Comparison of ENCODE assay signal across 8 cellular contexts in genomic region chr1:158248122-158248521, GRCh38. TPM values are rescaled to one million over a fixed set of nuclear protein-coding genes. Genes with fewer than 3 reads are reported as not detected.
A peak's percentile ranks its signal among the peaks of the same experiment; 100 is the strongest.
DNase-seq lines count a peak whose midpoint lies in the region; ATAC-seq and TF ChIP-seq lines count a peak whose summit lies in the region.
"Had no signal": no experiment of that assay in that cellular context is flagged by ENCODE, and none has a peak within 500 bp of the region (broad histone marks: within the 10 kb centered on the region; RNA-seq: fewer than 3 reads in every experiment).

No MANE protein-coding gene starts in this region.

- DNase-seq in WTC11 (ENCODE audit: low spot score) (no peak), renal cortical epithelial cell (ENCODE audit: low read depth) (peak; percentile 2), suprapubic skin (ENCODE audit: low spot score in 2 of 2) (no peak), brain microvascular endothelial cell (no peak), SW 1271 (lab: John Stamatoyannopoulos, UW) (no peak)

- TF ChIP-seq EP300 in suprapubic skin (IDR thresholded peaks at IDR 0.05): no peak

- H3K4me3 ChIP-seq in suprapubic skin (no peak overlapping the region), brain microvascular endothelial cell (ENCODE audit: low read depth, low read length) (no peak overlapping the region)
- H3K4me3 ChIP-seq: ovary had no signal

- H3K27ac Mint-ChIP-seq in WTC11: peak overlapping the region; percentile 5; the same call in 1 of the 2 replicates

- no peak overlapping the region for H3K4me3 Mint-ChIP-seq in WTC11

- H3K27me3 ChIP-seq in suprapubic skin (no peaks in the 10 kb centered on the region), brain microvascular endothelial cell (replicated peaks) (no peaks in the 10 kb centered on the region)
- H3K27me3 ChIP-seq: ovary had no signal

- in situ Hi-C loops in brain microvascular endothelial cell (cut with HindIII; ENCODE audit: low pct_ligation_motif_present, low sequenced_read_pairs): no loop called here

- no peaks in the 10 kb centered on the region; the same call in 1 of the 2 replicates for H3K27me3 Mint-ChIP-seq in WTC11 (ENCODE audit: low read depth)

- TF ChIP-seq POLR2A in suprapubic skin (IDR thresholded peaks at IDR 0.05): no peak

- CTCF ChIA-PET in WTC11 (lab: Charles Lee): interaction anchor here (1.1 to 1.3 kb wide), 2 partner anchors 82 to 248 kb away, joined by 3 to 5 read pairs; no protein-coding TSS in a partner anchor

- H3K27ac ChIP-seq in suprapubic skin: no peak overlapping the region
- no peak overlapping the region for H3K27ac ChIP-seq in brain microvascular endothelial cell
- H3K27ac ChIP-seq: ovary had no signal

- WGBS in suprapubic skin: 81% methylated on average over 2 of the region's 2 CpGs

- H3K4me1 ChIP-seq in suprapubic skin: no peaks in the 10 kb centered on the region

- POLR2A ChIA-PET in WTC11 (lab: Charles Lee): no interaction called here

- TF ChIP-seq CTCF in WTC11 (IDR thresholded peaks at IDR 0.05) (no peak), suprapubic skin (IDR thresholded peaks at IDR 0.05) (no peak), brain microvascular endothelial cell (IDR thresholded peaks at IDR 0.05; ENCODE audit: low read depth, low read length, missing control alignments) (no peak)

- no peaks in the 10 kb centered on the region for H3K4me1 Mint-ChIP-seq in WTC11

- H3K36me3 ChIP-seq in suprapubic skin (no peaks in the 10 kb centered on the region), brain microvascular endothelial cell (replicated peaks) (no peaks in the 10 kb centered on the region)
- H3K36me3 ChIP-seq: ovary had no signal

- H3K36me3 Mint-ChIP-seq in WTC11: no peaks in the 10 kb centered on the region

- H3K9me3 Mint-ChIP-seq in WTC11: no peaks in the 10 kb centered on the region

- ATAC-seq in GM19328 (IDR thresholded peaks at IDR 0.05; ENCODE audit: unreplicated experiment): peak; percentile 55
- ATAC-seq in HG03103 (IDR thresholded peaks at IDR 0.05; ENCODE audit: low read depth, unreplicated experiment): peak; percentile 87
- no peak for ATAC-seq in WTC11

- no peaks in the 10 kb centered on the region for H3K9me3 ChIP-seq in suprapubic skin
- H3K9me3 ChIP-seq: ovary had no signal

TF ChIP-seq in WTC11, 78 proteins besides CTCF, POLR2A, EP300 and RAD21:
- no peak for TF ChIP-seq SMAD3 (CRISPR knock-in tag; IDR thresholded peaks at IDR 0.05; ENCODE audit: borderline replicate concordance)
- no peak for TF ChIP-seq NFATC4 (CRISPR knock-in tag; IDR thresholded peaks at IDR 0.05)
- no peak for TF ChIP-seq ZNF671 (CRISPR knock-in tag; IDR thresholded peaks at IDR 0.05)
- no peak for TF ChIP-seq ZNF138 (CRISPR knock-in tag; conservative IDR thresholded peaks at IDR 0.05)
- no peak for TF ChIP-seq CREM (CRISPR knock-in tag; IDR thresholded peaks at IDR 0.05)
- TF ChIP-seq ESRRA (CRISPR knock-in tag; IDR thresholded peaks at IDR 0.05; ENCODE audit: borderline replicate concordance): no peak
- no peak for TF ChIP-seq GABPB1 (CRISPR knock-in tag; IDR thresholded peaks at IDR 0.05)
- no peak for TF ChIP-seq JUN (CRISPR knock-in tag; IDR thresholded peaks at IDR 0.05)
- no peak for TF ChIP-seq TEAD1 (CRISPR knock-in tag; IDR thresholded peaks at IDR 0.05)
- TF ChIP-seq JAZF1 (CRISPR knock-in tag; IDR thresholded peaks at IDR 0.05): no peak
- TF ChIP-seq, protein P1, sequence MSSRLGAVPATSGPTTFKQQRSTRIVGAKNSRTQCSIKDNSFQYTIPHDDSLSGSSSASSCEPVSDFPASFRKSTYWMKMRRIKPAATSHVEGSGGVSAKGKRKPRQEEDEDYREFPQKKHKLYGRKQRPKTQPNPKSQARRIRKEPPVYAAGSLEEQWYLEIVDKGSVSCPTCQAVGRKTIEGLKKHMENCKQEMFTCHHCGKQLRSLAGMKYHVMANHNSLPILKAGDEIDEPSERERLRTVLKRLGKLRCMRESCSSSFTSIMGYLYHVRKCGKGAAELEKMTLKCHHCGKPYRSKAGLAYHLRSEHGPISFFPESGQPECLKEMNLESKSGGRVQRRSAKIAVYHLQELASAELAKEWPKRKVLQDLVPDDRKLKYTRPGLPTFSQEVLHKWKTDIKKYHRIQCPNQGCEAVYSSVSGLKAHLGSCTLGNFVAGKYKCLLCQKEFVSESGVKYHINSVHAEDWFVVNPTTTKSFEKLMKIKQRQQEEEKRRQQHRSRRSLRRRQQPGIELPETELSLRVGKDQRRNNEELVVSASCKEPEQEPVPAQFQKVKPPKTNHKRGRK (CRISPR knock-in tag; IDR thresholded peaks at IDR 0.05; ENCODE audit: borderline replicate concordance): no peak
- TF ChIP-seq, protein P2, sequence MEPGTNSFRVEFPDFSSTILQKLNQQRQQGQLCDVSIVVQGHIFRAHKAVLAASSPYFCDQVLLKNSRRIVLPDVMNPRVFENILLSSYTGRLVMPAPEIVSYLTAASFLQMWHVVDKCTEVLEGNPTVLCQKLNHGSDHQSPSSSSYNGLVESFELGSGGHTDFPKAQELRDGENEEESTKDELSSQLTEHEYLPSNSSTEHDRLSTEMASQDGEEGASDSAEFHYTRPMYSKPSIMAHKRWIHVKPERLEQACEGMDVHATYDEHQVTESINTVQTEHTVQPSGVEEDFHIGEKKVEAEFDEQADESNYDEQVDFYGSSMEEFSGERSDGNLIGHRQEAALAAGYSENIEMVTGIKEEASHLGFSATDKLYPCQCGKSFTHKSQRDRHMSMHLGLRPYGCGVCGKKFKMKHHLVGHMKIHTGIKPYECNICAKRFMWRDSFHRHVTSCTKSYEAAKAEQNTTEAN (CRISPR knock-in tag; IDR thresholded peaks at IDR 0.05): no peak
- no peak for TF ChIP-seq ZNF121 (CRISPR knock-in tag; IDR thresholded peaks at IDR 0.05)
- no peak for TF ChIP-seq SMAD4 (CRISPR knock-in tag; IDR thresholded peaks at IDR 0.05)
- TF ChIP-seq, protein P3, sequence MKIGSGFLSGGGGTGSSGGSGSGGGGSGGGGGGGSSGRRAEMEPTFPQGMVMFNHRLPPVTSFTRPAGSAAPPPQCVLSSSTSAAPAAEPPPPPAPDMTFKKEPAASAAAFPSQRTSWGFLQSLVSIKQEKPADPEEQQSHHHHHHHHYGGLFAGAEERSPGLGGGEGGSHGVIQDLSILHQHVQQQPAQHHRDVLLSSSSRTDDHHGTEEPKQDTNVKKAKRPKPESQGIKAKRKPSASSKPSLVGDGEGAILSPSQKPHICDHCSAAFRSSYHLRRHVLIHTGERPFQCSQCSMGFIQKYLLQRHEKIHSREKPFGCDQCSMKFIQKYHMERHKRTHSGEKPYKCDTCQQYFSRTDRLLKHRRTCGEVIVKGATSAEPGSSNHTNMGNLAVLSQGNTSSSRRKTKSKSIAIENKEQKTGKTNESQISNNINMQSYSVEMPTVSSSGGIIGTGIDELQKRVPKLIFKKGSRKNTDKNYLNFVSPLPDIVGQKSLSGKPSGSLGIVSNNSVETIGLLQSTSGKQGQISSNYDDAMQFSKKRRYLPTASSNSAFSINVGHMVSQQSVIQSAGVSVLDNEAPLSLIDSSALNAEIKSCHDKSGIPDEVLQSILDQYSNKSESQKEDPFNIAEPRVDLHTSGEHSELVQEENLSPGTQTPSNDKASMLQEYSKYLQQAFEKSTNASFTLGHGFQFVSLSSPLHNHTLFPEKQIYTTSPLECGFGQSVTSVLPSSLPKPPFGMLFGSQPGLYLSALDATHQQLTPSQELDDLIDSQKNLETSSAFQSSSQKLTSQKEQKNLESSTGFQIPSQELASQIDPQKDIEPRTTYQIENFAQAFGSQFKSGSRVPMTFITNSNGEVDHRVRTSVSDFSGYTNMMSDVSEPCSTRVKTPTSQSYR (CRISPR knock-in tag; IDR thresholded peaks at IDR 0.05): no peak
- no peak for TF ChIP-seq HMGA2 (CRISPR knock-in tag; IDR thresholded peaks at IDR 0.05)

RNA-seq across cellular contexts. Expression of gene CD1A, which starts 6.1 kb away (rescaled TPM):
- total RNA-seq in WTC11 (2021): not detected in 3 replicates
- not detected in 2 replicates for total RNA-seq in renal cortical epithelial cell
- total RNA-seq in suprapubic skin: 10 to 100 TPM; 15.0 to 21.5 (median 19.9) TPM
- total RNA-seq: ovary had no signal

RNA-seq across cellular contexts. Expression of gene CD1C, which starts 41.6 kb away (rescaled TPM):
- not detected in 3 replicates for total RNA-seq in WTC11 (2021)
- total RNA-seq in renal cortical epithelial cell: not detected in 2 replicates
- total RNA-seq in suprapubic skin: 1 to 10 TPM; 3.9 to 8.6 (median 5.2) TPM

Comparison
In these comparisons a context has a peak if more than half of its experiments do, and no peak if none do; other contexts are left out.
1. RNA of gene CD1A, which starts 6.1 kb away (total RNA-seq): 15.0 to 21.5 TPM in suprapubic skin; not detected in WTC11 and not detected in renal cortical epithelial cell; every median in the first group is over 10 times any median in the second.